ENCODE assay signal across 14 cellular contexts in the genomic region with DNA sequence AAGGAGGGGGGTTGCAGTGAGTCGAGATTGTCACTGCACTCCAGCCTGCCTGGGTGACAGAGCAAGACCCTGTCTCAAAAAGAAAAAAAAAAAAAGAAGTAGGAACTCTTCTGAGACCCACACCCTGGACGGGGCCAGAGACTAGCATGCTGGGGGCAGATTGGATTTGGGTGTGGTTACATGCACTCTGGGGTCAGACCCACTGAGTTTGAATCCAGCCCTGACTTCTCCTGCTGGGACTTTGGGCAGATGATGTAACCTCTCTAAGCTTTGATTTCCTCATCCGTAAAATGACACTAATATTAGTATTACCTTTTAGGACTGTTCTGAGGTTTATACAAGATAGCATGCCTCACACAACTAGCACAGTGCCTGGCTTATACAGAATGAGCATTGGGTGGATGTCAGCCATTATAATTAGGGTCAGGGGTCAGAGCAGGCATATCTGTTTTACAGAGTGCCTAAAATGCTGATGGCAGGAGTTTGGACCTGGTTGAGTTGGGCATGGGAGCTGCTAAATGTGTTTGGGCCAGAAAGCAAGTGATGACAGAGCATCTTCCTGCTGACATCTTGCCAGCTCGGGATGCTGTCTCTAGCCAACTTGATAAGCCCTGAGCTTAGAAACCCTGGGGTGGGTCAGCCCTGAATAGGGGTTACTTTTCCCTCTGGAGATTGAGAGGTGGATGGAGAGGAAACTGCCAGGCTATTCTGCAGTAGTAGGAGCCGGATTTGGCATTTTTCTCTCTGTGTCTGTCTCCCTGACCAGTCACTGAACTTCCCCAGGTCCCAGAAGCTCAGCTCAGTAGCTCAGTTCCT. TPM values are rescaled to one million over a fixed set of nuclear protein-coding genes. Genes with fewer than 3 reads are reported as not detected.
DNase-seq lines count a peak whose midpoint lies in the region; ATAC-seq and TF ChIP-seq lines count a peak whose summit lies in the region.
"Had no signal": no experiment of that assay in that cellular context is flagged by ENCODE, and none has a peak within 500 bp of the region (broad histone marks: within the 10 kb centered on the region; RNA-seq: fewer than 3 reads in every experiment).

No MANE protein-coding gene starts in this region.

- no peaks in the 10 kb centered on the region for H3K9me3 ChIP-seq in liver (ENCODE audit: control insufficient read depth in 4 of 4, low read length in 3 of 4)
- H3K9me3 ChIP-seq: left lung had no signal

- ATAC-seq in stimulated activated naive B cell treated with anti-CD40 and anti-IgM and Interleukin-4, amounts not matched to agents 10 μg/mL and 1 μg/mL and 100 μg/mL, for 72 hours (replicated peaks), result no peak
- ATAC-seq in GM19463 (IDR thresholded peaks at IDR 0.05; ENCODE audit: unreplicated experiment), result no peak
- ATAC-seq in HG02763 (IDR thresholded peaks at IDR 0.05; ENCODE audit: unreplicated experiment), result no peak
- ATAC-seq: left lung had no signal

- in situ Hi-C loops in G401 (cut with HindIII; ENCODE audit: low sequenced_read_pairs), result no loop called here

- H3K27ac Mint-ChIP-seq in stimulated activated naive B cell treated with anti-CD40 and anti-IgM and Interleukin-4, amounts not matched to agents 10 μg/mL and 1 μg/mL and 100 μg/mL, for 72 hours, result peak overlapping the region; percentile 90

- peak; percentile 9 to 14 for TF ChIP-seq RAD21 in liver (IDR thresholded peaks at IDR 0.05)

- H3K4me3 ChIP-seq in liver (ENCODE audit: low read depth in 1 of 3, low read length in 3 of 3), result no peak overlapping the region
- H3K4me3 ChIP-seq: left lung had no signal

- peaks cover 2 to 11% (median 8%) of the 10 kb centered on the region in 4 donors for H3K36me3 ChIP-seq in liver (ENCODE audit: control insufficient read depth in 4 of 4, insufficient read depth in 3 of 4, low read depth in 1 of 4, low read length in 3 of 4)

- H3K9ac ChIP-seq in liver (ENCODE audit: low read depth in 1 of 2, low read length in 2 of 2), result no peak overlapping the region

- TF ChIP-seq CTCF in liver (IDR thresholded peaks at IDR 0.05; ENCODE audit: low read depth, low read length, missing input control), result no peak

- H3K27me3 Mint-ChIP-seq in stimulated activated naive B cell treated with anti-CD40 and anti-IgM and Interleukin-4, amounts not matched to agents 10 μg/mL and 1 μg/mL and 100 μg/mL, for 72 hours, result no peaks in the 10 kb centered on the region

- H3K9me3 Mint-ChIP-seq in stimulated activated naive B cell treated with anti-CD40 and anti-IgM and Interleukin-4, amounts not matched to agents 10 μg/mL and 1 μg/mL and 100 μg/mL, for 72 hours, result no peaks in the 10 kb centered on the region

- 46% methylated on average over 5 of the region's 5 CpGs for WGBS in liver

- H3K27me3 ChIP-seq in liver (ENCODE audit: control insufficient read depth in 4 of 4, insufficient read depth in 4 of 4, low read length in 3 of 4), result no peaks in the 10 kb centered on the region
- H3K27me3 ChIP-seq: left lung had no signal

- peak overlapping the region; percentile 37 to 70 for H3K27ac ChIP-seq in liver (ENCODE audit: low read depth in 1 of 2, low read length in 2 of 2)

- peaks cover 12 to 56% (median 31%) of the 10 kb centered on the region in 4 donors for H3K4me1 ChIP-seq in liver (ENCODE audit: control insufficient read depth in 4 of 4, insufficient read depth in 4 of 4, low read length in 3 of 4)

- peak; percentile 74 for DNase-seq in G401 (ENCODE audit: low spot score)
- peak; percentile 66 for DNase-seq in cerebellar cortex (ENCODE audit: low spot score)
- no peak for DNase-seq in stimulated activated naive B cell treated with anti-CD40 and anti-IgM and Interleukin-4, amounts not matched to agents 10 μg/mL and 1 μg/mL and 100 μg/mL, for 72 hours
- no peak for DNase-seq in stimulated activated CD4-positive, alpha-beta T cell treated with anti-CD3 and anti-CD28 coated beads, Interleukin-2, amount 100 ng/mL, for 24 hours
- DNase-seq in NCI-H1417 treated with DMSO at 0.1 percent for 48 hours (lab: John Stamatoyannopoulos, UW), result no peak
- DNase-seq: activated CD4-positive, alpha-beta T cell treated with anti-CD3 and anti-CD28 coated beads for 48 hours; activated gamma-delta T cell; HCEC 1CT; stimulated activated CD4-positive, alpha-beta T cell treated with anti-CD3 and anti-CD28 coated beads, Interleukin-1b, Interleukin-23, amount 100 ng/mL, for 48 hours; T-helper 1 cell had no signal

- no peak overlapping the region for H3K4me3 Mint-ChIP-seq in stimulated activated naive B cell treated with anti-CD40 and anti-IgM and Interleukin-4, amounts not matched to agents 10 μg/mL and 1 μg/mL and 100 μg/mL, for 72 hours

- H3K36me3 Mint-ChIP-seq in stimulated activated naive B cell treated with anti-CD40 and anti-IgM and Interleukin-4, amounts not matched to agents 10 μg/mL and 1 μg/mL and 100 μg/mL, for 72 hours, result peaks cover 54 to 87% of the 10 kb centered on the region in 2 donors

- peaks cover 64 to 97% of the 10 kb centered on the region in 2 donors for H3K4me1 Mint-ChIP-seq in stimulated activated naive B cell treated with anti-CD40 and anti-IgM and Interleukin-4, amounts not matched to agents 10 μg/mL and 1 μg/mL and 100 μg/mL, for 72 hours

TF ChIP-seq in liver, 16 proteins besides CTCF, POLR2A, EP300 and RAD21:
- TF ChIP-seq, protein P1, sequence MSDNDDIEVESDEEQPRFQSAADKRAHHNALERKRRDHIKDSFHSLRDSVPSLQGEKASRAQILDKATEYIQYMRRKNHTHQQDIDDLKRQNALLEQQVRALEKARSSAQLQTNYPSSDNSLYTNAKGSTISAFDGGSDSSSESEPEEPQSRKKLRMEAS (IDR thresholded peaks at IDR 0.05), result no peak
- TF ChIP-seq TAF1 (conservative IDR thresholded peaks at IDR 0.05) (no peak), FOXA2 (IDR thresholded peaks at IDR 0.05) (no peak), GABPA (IDR thresholded peaks at IDR 0.05 in 1 of 2, conservative IDR thresholded peaks at IDR 0.05 in 1 of 2) (no peak), ZBTB33 (IDR thresholded peaks at IDR 0.05) (no peak), NR2F2 (IDR thresholded peaks at IDR 0.05) (peak; percentile 39), HNF4A (conservative IDR thresholded peaks at IDR 0.05) (peak; percentile 85 to 86), RXRA (IDR thresholded peaks at IDR 0.05) (peak; percentile 59 to 66), YY1 (IDR thresholded peaks at IDR 0.05) (no peak), EGR1 (IDR thresholded peaks at IDR 0.05; ENCODE audit: low read depth in 2 of 2) (peak in 1 of 2 donors; percentile 26), SP1 (IDR thresholded peaks at IDR 0.05) (peak; percentile 55), FOXA1 (IDR thresholded peaks at IDR 0.05) (no peak), JUND (IDR thresholded peaks at IDR 0.05) (peak; percentile 35 to 70), HNF4G (IDR thresholded peaks at IDR 0.05) (peak; percentile 37)
- TF ChIP-seq, protein P2, sequence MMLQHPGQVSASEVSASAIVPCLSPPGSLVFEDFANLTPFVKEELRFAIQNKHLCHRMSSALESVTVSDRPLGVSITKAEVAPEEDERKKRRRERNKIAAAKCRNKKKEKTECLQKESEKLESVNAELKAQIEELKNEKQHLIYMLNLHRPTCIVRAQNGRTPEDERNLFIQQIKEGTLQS (IDR thresholded peaks at IDR 0.05), result peak; percentile 67
- TF ChIP-seq, protein P3, sequence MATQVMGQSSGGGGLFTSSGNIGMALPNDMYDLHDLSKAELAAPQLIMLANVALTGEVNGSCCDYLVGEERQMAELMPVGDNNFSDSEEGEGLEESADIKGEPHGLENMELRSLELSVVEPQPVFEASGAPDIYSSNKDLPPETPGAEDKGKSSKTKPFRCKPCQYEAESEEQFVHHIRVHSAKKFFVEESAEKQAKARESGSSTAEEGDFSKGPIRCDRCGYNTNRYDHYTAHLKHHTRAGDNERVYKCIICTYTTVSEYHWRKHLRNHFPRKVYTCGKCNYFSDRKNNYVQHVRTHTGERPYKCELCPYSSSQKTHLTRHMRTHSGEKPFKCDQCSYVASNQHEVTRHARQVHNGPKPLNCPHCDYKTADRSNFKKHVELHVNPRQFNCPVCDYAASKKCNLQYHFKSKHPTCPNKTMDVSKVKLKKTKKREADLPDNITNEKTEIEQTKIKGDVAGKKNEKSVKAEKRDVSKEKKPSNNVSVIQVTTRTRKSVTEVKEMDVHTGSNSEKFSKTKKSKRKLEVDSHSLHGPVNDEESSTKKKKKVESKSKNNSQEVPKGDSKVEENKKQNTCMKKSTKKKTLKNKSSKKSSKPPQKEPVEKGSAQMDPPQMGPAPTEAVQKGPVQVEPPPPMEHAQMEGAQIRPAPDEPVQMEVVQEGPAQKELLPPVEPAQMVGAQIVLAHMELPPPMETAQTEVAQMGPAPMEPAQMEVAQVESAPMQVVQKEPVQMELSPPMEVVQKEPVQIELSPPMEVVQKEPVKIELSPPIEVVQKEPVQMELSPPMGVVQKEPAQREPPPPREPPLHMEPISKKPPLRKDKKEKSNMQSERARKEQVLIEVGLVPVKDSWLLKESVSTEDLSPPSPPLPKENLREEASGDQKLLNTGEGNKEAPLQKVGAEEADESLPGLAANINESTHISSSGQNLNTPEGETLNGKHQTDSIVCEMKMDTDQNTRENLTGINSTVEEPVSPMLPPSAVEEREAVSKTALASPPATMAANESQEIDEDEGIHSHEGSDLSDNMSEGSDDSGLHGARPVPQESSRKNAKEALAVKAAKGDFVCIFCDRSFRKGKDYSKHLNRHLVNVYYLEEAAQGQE (IDR thresholded peaks at IDR 0.05), result peak; percentile 22

RNA-seq across cellular contexts. Expression of gene TPCN1, which starts 15.5 kb away (rescaled TPM):
- 6.9 and 14.3 TPM in 2 replicates for total RNA-seq in G401 (2014; rRNA removed; shearing (Covaris generic))
- 10 to 100 TPM; 11.1 to 19.2 TPM for total RNA-seq in liver
- polyA plus RNA-seq in liver, result 10 to 100 TPM in 1 of 2 donors, 1 to 10 TPM in 1; 8.6 to 16.4 TPM

RNA-seq across cellular contexts. Expression of gene RITA1, which starts 51.2 kb away (rescaled TPM):
- 63.7 and 69.2 TPM in 2 replicates for total RNA-seq in G401 (2014; rRNA removed; shearing (Covaris generic))
- 10 to 100 TPM; 10.6 to 13.8 TPM for total RNA-seq in liver
- polyA plus RNA-seq in liver, result 10 to 100 TPM; 16.0 to 18.1 TPM

RNA-seq across cellular contexts. Expression of gene DDX54, which starts 51.5 kb away (rescaled TPM):
- total RNA-seq in G401 (2014; rRNA removed; shearing (Covaris generic)), result 63.1 and 130 TPM in 2 replicates
- total RNA-seq in liver, result 10 to 100 TPM; 20.2 to 20.5 TPM
- 10 to 100 TPM; 22.8 to 28.4 TPM for polyA plus RNA-seq in liver

Comparison
In these comparisons a context has a peak if more than half of its experiments do, and no peak if none do; other contexts are left out.
1. DNase-seq: peak in G401 (single experiment) and cerebellar cortex (single experiment); none in stimulated activated naive B cell treated with anti-CD40 and anti-IgM and Interleukin-4, amounts not matched to agents 10 μg/mL and 1 μg/mL and 100 μg/mL, for 72 hours (single experiment), stimulated activated CD4-positive, alpha-beta T cell treated with anti-CD3 and anti-CD28 coated beads, Interleukin-2, amount 100 ng/mL, for 24 hours (0 of 2) and NCI-H1417 treated with DMSO at 0.1 percent for 48 hours (single experiment).